1 cellular context compared by ENCODE assay signal in the genomic region with DNA sequence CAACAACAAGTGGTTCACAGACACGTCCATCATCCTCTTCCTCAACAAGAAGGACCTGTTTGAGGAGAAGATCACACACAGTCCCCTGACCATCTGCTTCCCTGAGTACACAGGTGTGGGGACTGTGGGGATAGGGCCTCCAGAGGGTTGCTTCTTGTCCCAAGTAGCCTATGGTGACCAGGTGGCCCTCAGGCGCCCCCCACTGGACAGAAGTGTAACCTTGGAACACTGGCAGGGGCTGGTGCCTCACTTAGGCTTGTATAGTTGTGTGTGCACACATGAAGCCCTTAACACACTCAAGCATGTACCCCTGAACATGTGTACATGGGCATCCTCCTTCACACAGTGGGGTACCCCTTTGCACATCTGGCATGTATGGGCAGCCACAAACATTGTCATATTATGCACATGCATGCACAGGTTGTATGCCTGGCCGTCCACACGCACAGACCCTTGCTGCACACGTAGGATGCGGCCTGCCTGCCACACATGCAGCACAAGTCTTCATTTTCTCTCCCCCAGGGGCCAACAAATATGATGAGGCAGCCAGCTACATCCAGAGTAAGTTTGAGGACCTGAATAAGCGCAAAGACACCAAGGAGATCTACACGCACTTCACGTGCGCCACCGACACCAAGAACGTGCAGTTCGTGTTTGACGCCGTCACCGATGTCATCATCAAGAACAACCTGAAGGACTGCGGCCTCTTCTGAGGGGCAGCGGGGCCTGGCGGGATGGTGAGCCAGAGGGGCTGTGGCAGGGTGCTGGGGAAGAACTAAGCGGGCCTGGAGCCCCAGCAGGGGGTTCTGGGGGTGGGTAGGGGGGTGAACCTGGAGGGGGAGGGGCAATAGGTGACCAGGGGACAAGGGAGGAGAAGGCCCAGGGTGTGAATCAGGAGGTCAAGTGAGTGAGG.
TF ChIP-seq lines count a peak whose summit lies in the region.

No MANE protein-coding gene starts in this region.

TF ChIP-seq in H1, 55 proteins besides CTCF, POLR2A, EP300 and RAD21:
- TF ChIP-seq, protein P1, sequence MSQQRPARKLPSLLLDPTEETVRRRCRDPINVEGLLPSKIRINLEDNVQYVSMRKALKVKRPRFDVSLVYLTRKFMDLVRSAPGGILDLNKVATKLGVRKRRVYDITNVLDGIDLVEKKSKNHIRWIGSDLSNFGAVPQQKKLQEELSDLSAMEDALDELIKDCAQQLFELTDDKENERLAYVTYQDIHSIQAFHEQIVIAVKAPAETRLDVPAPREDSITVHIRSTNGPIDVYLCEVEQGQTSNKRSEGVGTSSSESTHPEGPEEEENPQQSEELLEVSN (IDR thresholded peaks at IDR 0.05) = no peak
- TF ChIP-seq, protein P2, sequence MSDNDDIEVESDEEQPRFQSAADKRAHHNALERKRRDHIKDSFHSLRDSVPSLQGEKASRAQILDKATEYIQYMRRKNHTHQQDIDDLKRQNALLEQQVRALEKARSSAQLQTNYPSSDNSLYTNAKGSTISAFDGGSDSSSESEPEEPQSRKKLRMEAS (IDR thresholded peaks at IDR 0.05) = peak; percentile 12; the same call in 1 of the 2 replicates
- no peak for TF ChIP-seq SIN3A (conservative IDR thresholded peaks at IDR 0.05 in 1 of 2, IDR thresholded peaks at IDR 0.05 in 1 of 2; ENCODE audit: low read depth in 1 of 2, low read length in 2 of 2)
